Comparison of ENCODE assay signal across 13 cellular contexts in genomic region chr13:28475916-28476725, GRCh38. TPM values are rescaled to one million over a fixed set of nuclear protein-coding genes. Genes with fewer than 3 reads are reported as not detected.
DNase-seq lines count a peak whose midpoint lies in the region; ATAC-seq and TF ChIP-seq lines count a peak whose summit lies in the region.
"Had no signal": no experiment of that assay in that cellular context is flagged by ENCODE, and none has a peak within 500 bp of the region (broad histone marks: within the 10 kb centered on the region; RNA-seq: fewer than 3 reads in every experiment).

No MANE protein-coding gene starts in this region.

- no peak for TF ChIP-seq CTCF in fibroblast of lung (conservative IDR thresholded peaks at IDR 0.05 in 1 of 2, IDR thresholded peaks at IDR 0.05 in 1 of 2; ENCODE audit: low read depth in 1 of 2, low read length in 2 of 2)

- H3K27me3 ChIP-seq in fibroblast of lung (ENCODE audit: control insufficient read depth, insufficient read depth, low read length): no peaks in the 10 kb centered on the region
- H3K27me3 ChIP-seq in skeletal muscle satellite cell (ENCODE audit: control insufficient read depth, insufficient read depth, low read length): no peaks in the 10 kb centered on the region
- H3K27me3 ChIP-seq: thyroid gland had no signal

- no peaks in the 10 kb centered on the region for H3K9me3 ChIP-seq in fibroblast of lung (ENCODE audit: control insufficient read depth, insufficient read depth, low read depth, low read length)
- no peaks in the 10 kb centered on the region for H3K9me3 ChIP-seq in skeletal muscle satellite cell (replicated peaks; ENCODE audit: low read length)
- H3K9me3 ChIP-seq: thyroid gland had no signal

- H3K4me1 ChIP-seq in fibroblast of lung (ENCODE audit: control insufficient read depth, extremely low read depth, insufficient read depth, low read length) (peaks cover 14% of the 10 kb centered on the region), skeletal muscle satellite cell (ENCODE audit: control insufficient read depth, insufficient read depth, low read length) (peaks cover 20% of the 10 kb centered on the region)
- H3K4me1 ChIP-seq: thyroid gland had no signal

- H3K9me3 Mint-ChIP-seq in activated T-cell treated with anti-CD3 and anti-CD28 coated beads, Interleukin-2, amount 50 U/mL, for 24 hours: no peaks in the 10 kb centered on the region
- H3K9me3 Mint-ChIP-seq: activated CD4-positive, alpha-beta memory T cell treated with anti-CD3 and anti-CD28 coated beads, Interleukin-2, amount 10 ng/mL, durations not matched to agents 7 days and 5 days had no signal

- H3K4me3 ChIP-seq in fibroblast of lung (replicated peaks in 1 of 4; ENCODE audit: control extremely low read depth in 1 of 4, insufficient read depth in 1 of 4, low read depth in 3 of 4, low read length in 4 of 4) (peak overlapping the region in 1 of 4 experiments; percentile 22), skeletal muscle satellite cell (ENCODE audit: low read length) (peak overlapping the region; percentile 36)
- H3K4me3 ChIP-seq: thyroid gland had no signal

- H3K36me3 ChIP-seq in fibroblast of lung (ENCODE audit: control insufficient read depth, insufficient read depth, low read length) (no peaks in the 10 kb centered on the region), skeletal muscle satellite cell (ENCODE audit: insufficient read depth, low read length) (no peaks in the 10 kb centered on the region)
- H3K36me3 ChIP-seq: thyroid gland had no signal

- H3K9ac ChIP-seq in fibroblast of lung (ENCODE audit: insufficient read depth, low read length): no peak overlapping the region
- H3K9ac ChIP-seq in skeletal muscle satellite cell (ENCODE audit: low read depth, low read length): no peak overlapping the region

- H3K27ac ChIP-seq in fibroblast of lung (ENCODE audit: insufficient read depth, low read length): no peak overlapping the region
- H3K27ac ChIP-seq: thyroid gland had no signal

- no peak overlapping the region for H3K4me3 Mint-ChIP-seq in activated T-cell treated with anti-CD3 and anti-CD28 coated beads, Interleukin-2, amount 50 U/mL, for 24 hours
- H3K4me3 Mint-ChIP-seq: activated CD4-positive, alpha-beta memory T cell treated with anti-CD3 and anti-CD28 coated beads, Interleukin-2, amount 10 ng/mL, durations not matched to agents 7 days and 5 days had no signal

- ATAC-seq in activated CD4-positive, CD25-positive, alpha-beta regulatory T cell treated with anti-CD3 and anti-CD28 coated beads, Interleukin-2, amount 50 U/mL, for 24 hours: no peak
- ATAC-seq in HG03139 (IDR thresholded peaks at IDR 0.05; ENCODE audit: unreplicated experiment) (no peak), HG03175 (IDR thresholded peaks at IDR 0.05; ENCODE audit: unreplicated experiment) (no peak)

- H3K4me1 Mint-ChIP-seq in activated T-cell treated with anti-CD3 and anti-CD28 coated beads, Interleukin-2, amount 50 U/mL, for 24 hours (ENCODE audit: low read depth): peaks cover 11% of the 10 kb centered on the region

- no peaks in the 10 kb centered on the region for H3K27me3 Mint-ChIP-seq in activated T-cell treated with anti-CD3 and anti-CD28 coated beads, Interleukin-2, amount 50 U/mL, for 24 hours

- DNase-seq in activated T-cell treated with anti-CD3 and anti-CD28 coated beads, Interleukin-2, amount 50 U/mL, for 24 hours: no peak
- DNase-seq in activated T-cell treated with anti-CD3 and anti-CD28 coated beads, Interleukin-2, amount 50 U/mL, for 1 hour: no peak
- DNase-seq in RPMI7951 (ENCODE audit: low read depth): peak; percentile 70
- DNase-seq in fibroblast of lung (ENCODE audit: low read depth in 2 of 2): peak; percentile 91 to 96
- DNase-seq: activated CD4-positive, alpha-beta memory T cell treated with anti-CD3 and anti-CD28 coated beads, Interleukin-2, amount 10 ng/mL, durations not matched to agents 7 days and 5 days; C1 segment of cervical spinal cord; KBM-7; stimulated activated CD4-positive, alpha-beta T cell treated with anti-CD3 and anti-CD28 coated beads, Interleukin-1b, Interleukin-23, amount 100 ng/mL, for 48 hours; thyroid gland had no signal

- no peaks in the 10 kb centered on the region for H4K20me1 ChIP-seq in fibroblast of lung (ENCODE audit: control insufficient read depth, extremely low read depth, insufficient read depth, low read length)

- H2AFZ ChIP-seq in fibroblast of lung (ENCODE audit: low read length): no peak overlapping the region

- peak overlapping the region; percentile 16 for H3K27ac Mint-ChIP-seq in activated T-cell treated with anti-CD3 and anti-CD28 coated beads, Interleukin-2, amount 50 U/mL, for 24 hours
- H3K27ac Mint-ChIP-seq: activated CD4-positive, alpha-beta memory T cell treated with anti-CD3 and anti-CD28 coated beads, Interleukin-2, amount 10 ng/mL, durations not matched to agents 7 days and 5 days had no signal

- peaks cover 6% of the 10 kb centered on the region for H3K36me3 Mint-ChIP-seq in activated T-cell treated with anti-CD3 and anti-CD28 coated beads, Interleukin-2, amount 50 U/mL, for 24 hours (ENCODE audit: low read depth)

- peak overlapping the region; percentile 34 for H3K4me2 ChIP-seq in fibroblast of lung (ENCODE audit: extremely low read depth, insufficient read depth, low read length)
- H3K4me2 ChIP-seq in skeletal muscle satellite cell (ENCODE audit: low read length): peak overlapping the region; percentile 32

- H3K79me2 ChIP-seq in fibroblast of lung (ENCODE audit: control insufficient read depth, insufficient read depth, low read length): no peaks in the 10 kb centered on the region

RNA-seq across cellular contexts. Expression of gene FLT1, which starts 18.8 kb away (rescaled TPM):
- total RNA-seq in RPMI7951 (2014; rRNA removed; shearing (Covaris generic)): 6.2 and 7.4 TPM in 2 replicates
- 0.77 and 1.3 TPM in 2 replicates for total RNA-seq in fibroblast of lung
- 1.6 and 2.5 TPM in 2 replicates for polyA plus RNA-seq in fibroblast of lung
- polyA plus RNA-seq in fibroblast of lung (2012): 1.4 and 2.0 TPM in 2 replicates
- 0.04 and 0.67 TPM in 2 replicates for polyA minus RNA-seq in fibroblast of lung (ENCODE audit: low replicate concordance)
- not detected in 2 replicates for total RNA-seq in skeletal muscle satellite cell (2012; rRNA removed)

Comparison
In these comparisons a context has a peak if more than half of its experiments do, and no peak if none do; other contexts are left out.
1. DNase-seq: peak in RPMI7951 (single experiment) and fibroblast of lung (2 of 2); none in activated T-cell treated with anti-CD3 and anti-CD28 coated beads, Interleukin-2, amount 50 U/mL, for 24 hours (single experiment) and activated T-cell treated with anti-CD3 and anti-CD28 coated beads, Interleukin-2, amount 50 U/mL, for 1 hour (single experiment).